In the genomic region with DNA sequence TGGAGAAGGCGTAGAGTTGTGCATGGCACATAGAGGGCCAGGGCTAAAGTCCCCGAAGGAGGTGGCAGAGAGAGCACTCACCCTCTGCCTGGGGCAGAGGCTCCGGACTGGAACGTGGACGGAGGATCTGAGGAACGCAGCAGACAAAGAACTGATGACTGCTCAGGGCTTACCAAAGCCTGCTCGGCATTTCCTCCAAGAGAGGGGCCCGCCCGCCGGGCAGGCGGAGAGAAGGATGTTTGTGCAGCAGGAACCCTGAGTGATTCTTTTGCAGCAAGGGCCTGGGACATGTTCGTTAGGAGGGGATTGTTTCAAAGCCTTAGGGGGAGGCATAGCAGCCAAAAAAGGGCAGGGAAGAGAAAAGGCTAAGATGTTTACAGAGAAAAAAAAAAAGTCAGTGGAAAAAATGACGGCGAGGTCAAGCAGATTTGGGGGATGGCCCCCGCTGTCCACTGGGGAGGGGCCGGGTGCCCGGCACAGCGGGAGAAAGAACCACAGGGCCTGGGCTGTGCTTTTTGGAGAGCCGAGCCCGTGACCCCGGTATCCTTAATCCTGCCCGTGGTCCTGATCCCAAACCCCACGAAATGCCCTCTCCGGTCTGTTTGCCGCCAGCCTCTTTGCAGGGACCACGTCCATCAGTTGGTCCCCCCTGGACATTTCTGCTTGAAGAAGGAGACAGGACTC, we compare ENCODE assay signal across 14 cellular contexts.
DNase-seq lines count a peak whose midpoint lies in the region; ATAC-seq, FAIRE-seq and TF ChIP-seq lines count a peak whose summit lies in the region.
"Had no signal": no experiment of that assay in that cellular context is flagged by ENCODE, and none has a peak within 500 bp of the region (broad histone marks: within the 10 kb centered on the region; RNA-seq: fewer than 3 reads in every experiment).

No MANE protein-coding gene starts in this region.

- H3K9me3 Mint-ChIP-seq in H9, result peaks cover 0 to 3% of the 10 kb centered on the region in 2 experiments; a peak in 2 of 5 replicates
- no peaks in the 10 kb centered on the region for H3K9me3 Mint-ChIP-seq in activated T-cell treated with anti-CD3 and anti-CD28 coated beads, Interleukin-2, amount 50 U/mL, for 24 hours

- H2BK12ac ChIP-seq in H9 (ENCODE audit: insufficient read length, low read depth, low read length), result no peak overlapping the region

- H3K27ac ChIP-seq in H9 (ENCODE audit: insufficient read length, low read depth, low read length) (no peak overlapping the region), left lung (peak overlapping the region in 1 of 2 donors; percentile 33), stomach smooth muscle (ENCODE audit: low read length) (peak overlapping the region; percentile 18)
- H3K27ac ChIP-seq: SK-N-MC had no signal

- H3K27ac Mint-ChIP-seq in H9, result peak overlapping the region in 2 of 3 experiments; percentile 83; a peak in 2 of 7 replicates
- no peak overlapping the region for H3K27ac Mint-ChIP-seq in activated T-cell treated with anti-CD3 and anti-CD28 coated beads, Interleukin-2, amount 50 U/mL, for 24 hours
- H3K27ac Mint-ChIP-seq: activated CD8-positive, alpha-beta T cell treated with anti-CD3 and anti-CD28 coated beads, Interleukin-2, amount 10 ng/mL, durations not matched to agents 7 days and 5 days; B cell had no signal

- no peaks in the 10 kb centered on the region for H3K79me2 ChIP-seq in H9 (ENCODE audit: insufficient read depth, low read length)

- no peak overlapping the region for H2BK5ac ChIP-seq in H9 (ENCODE audit: insufficient read length, low read length)

- H3K36me3 Mint-ChIP-seq in H9 (ENCODE audit: insufficient read depth in 1 of 3, low read depth in 3 of 3), result peaks cover 0 to 8% (median 0%) of the 10 kb centered on the region in 3 experiments; a peak in 3 of 7 replicates
- H3K36me3 Mint-ChIP-seq in activated T-cell treated with anti-CD3 and anti-CD28 coated beads, Interleukin-2, amount 50 U/mL, for 24 hours (ENCODE audit: low read depth), result no peaks in the 10 kb centered on the region

- H3K9ac ChIP-seq in H9 (ENCODE audit: extremely low read depth, insufficient read length, low read length) (no peak overlapping the region), stomach smooth muscle (ENCODE audit: low read length in 2 of 2) (no peak overlapping the region)

- H3K4me1 ChIP-seq in H9 (ENCODE audit: insufficient read depth, low read length) (no peaks in the 10 kb centered on the region), left lung (peaks cover 0 to 6% of the 10 kb centered on the region in 2 donors), stomach smooth muscle (ENCODE audit: control insufficient read depth, insufficient read depth, low read length) (peaks cover 28% of the 10 kb centered on the region)

- no peak overlapping the region for H3K14ac ChIP-seq in H9 (ENCODE audit: insufficient read depth, low read length)

- peaks cover 23 to 51% of the 10 kb centered on the region in 2 experiments for H3K4me1 Mint-ChIP-seq in H9
- no peaks in the 10 kb centered on the region for H3K4me1 Mint-ChIP-seq in activated T-cell treated with anti-CD3 and anti-CD28 coated beads, Interleukin-2, amount 50 U/mL, for 24 hours (ENCODE audit: low read depth)
- H3K4me1 Mint-ChIP-seq: B cell had no signal

- no peak overlapping the region for H3K4me3 Mint-ChIP-seq in H9
- H3K4me3 Mint-ChIP-seq in activated T-cell treated with anti-CD3 and anti-CD28 coated beads, Interleukin-2, amount 50 U/mL, for 24 hours, result no peak overlapping the region
- H3K4me3 Mint-ChIP-seq: activated CD8-positive, alpha-beta T cell treated with anti-CD3 and anti-CD28 coated beads, Interleukin-2, amount 10 ng/mL, durations not matched to agents 7 days and 5 days; B cell had no signal

- H3K4me3 ChIP-seq in bronchial epithelial cell (ENCODE audit: low read depth, low read length) (no peak overlapping the region), left lung (no peak overlapping the region), stomach smooth muscle (ENCODE audit: low read length in 2 of 2) (no peak overlapping the region)
- H3K4me3 ChIP-seq: lung, SK-N-MC had no signal

- no peaks in the 10 kb centered on the region for H3K79me1 ChIP-seq in H9 (ENCODE audit: insufficient read depth, low read depth, low read length, poor library complexity, severe bottlenecking)

- H3K56ac ChIP-seq in H9 (ENCODE audit: insufficient read length, low read depth, low read length), result no peak overlapping the region

- no peak overlapping the region for H3K4ac ChIP-seq in H9 (ENCODE audit: low read depth, low read length)

- DNase-seq in H9 (no peak), bronchial epithelial cell (ENCODE audit: low read depth) (peak; percentile 18), left lung (no peak), SW 1271 (lab: John Stamatoyannopoulos, UW) (no peak)
- no peak for DNase-seq in activated T-cell treated with anti-CD3 and anti-CD28 coated beads, Interleukin-2, amount 50 U/mL, for 24 hours
- DNase-seq: activated CD8-positive, alpha-beta T cell treated with anti-CD3 and anti-CD28 coated beads, Interleukin-2, amount 10 ng/mL, durations not matched to agents 7 days and 5 days; NCI-H2171 treated with DMSO at 0.1 percent for 48 hours had no signal

- H2BK120ac ChIP-seq in H9 (ENCODE audit: low read depth, low read length, poor library complexity, severe bottlenecking), result no peak overlapping the region

- ATAC-seq in left lung (peak; percentile 60), GM19328 (IDR thresholded peaks at IDR 0.05; ENCODE audit: unreplicated experiment) (no peak), GM21423 (IDR thresholded peaks at IDR 0.05; ENCODE audit: unreplicated experiment) (no peak)
- ATAC-seq: activated CD8-positive, alpha-beta T cell treated with anti-CD3 and anti-CD28 coated beads, Interleukin-2, amount 10 ng/mL, durations not matched to agents 7 days and 5 days had no signal

- no peak overlapping the region for H2BK20ac ChIP-seq in H9 (ENCODE audit: low read depth, low read length, poor library complexity, severe bottlenecking)

- H3T11ph ChIP-seq in H9 (ENCODE audit: low read length), result no peak overlapping the region

- H2AK5ac ChIP-seq in H9 (ENCODE audit: insufficient read length, low read length), result no peak overlapping the region

- no CpG with 5 or more reads among the region's 26 CpGs for WGBS in H9 (ENCODE audit: extremely low coverage, insufficient read length, low lambda C conversion rate)

- no peak overlapping the region for H3K4me2 ChIP-seq in H9 (ENCODE audit: insufficient read depth, insufficient read length, low read length)

- peaks cover 26% of the 10 kb centered on the region for H3K27me3 Mint-ChIP-seq in H9 (ENCODE audit: low read depth)
- peaks cover 10% of the 10 kb centered on the region for H3K27me3 Mint-ChIP-seq in activated T-cell treated with anti-CD3 and anti-CD28 coated beads, Interleukin-2, amount 50 U/mL, for 24 hours

- H2BK15ac ChIP-seq in H9 (ENCODE audit: low read depth, low read length), result no peak overlapping the region

- H3K27me3 ChIP-seq in H9 (ENCODE audit: insufficient read depth, low read length), result no peaks in the 10 kb centered on the region
- peaks cover 9% of the 10 kb centered on the region for H3K27me3 ChIP-seq in bronchial epithelial cell (ENCODE audit: control insufficient read depth, insufficient read depth, low read length)
- peaks cover 0 to 71% of the 10 kb centered on the region in 2 donors for H3K27me3 ChIP-seq in left lung
- H3K27me3 ChIP-seq in stomach smooth muscle (ENCODE audit: control insufficient read depth in 1 of 2, insufficient read depth in 2 of 2, low read length in 2 of 2), result no peaks in the 10 kb centered on the region

- H4K8ac ChIP-seq in H9 (replicated peaks; ENCODE audit: insufficient read length, low read depth, low read length), result no peak overlapping the region

- peak overlapping the region; percentile 17 for H3K18ac ChIP-seq in H9 (ENCODE audit: insufficient read length, low read depth, low read length)

- H3K23me2 ChIP-seq in H9 (ENCODE audit: insufficient read length, low read depth, low read length, poor library complexity, severe bottlenecking), result no peaks in the 10 kb centered on the region

- no peak overlapping the region for H2AFZ ChIP-seq in H9 (ENCODE audit: low read length)

- H3K9me3 ChIP-seq in H9 (ENCODE audit: control insufficient read depth, low read depth, low read length) (no peaks in the 10 kb centered on the region), left lung (no peaks in the 10 kb centered on the region), stomach smooth muscle (ENCODE audit: control insufficient read depth in 2 of 2, low read length in 2 of 2) (no peaks in the 10 kb centered on the region)

- no peak for FAIRE-seq in bronchial epithelial cell (lab: Jason Lieb, UNC)
- FAIRE-seq: TTC549 had no signal

- no peak overlapping the region for H4K5ac ChIP-seq in H9 (ENCODE audit: insufficient read length, low read depth, low read length)

- H3K23ac ChIP-seq in H9 (ENCODE audit: insufficient read length, low read depth, low read length), result no peak overlapping the region

- H3K36me3 ChIP-seq in bronchial epithelial cell (ENCODE audit: control insufficient read depth, insufficient read depth, low read length) (no peaks in the 10 kb centered on the region), left lung (no peaks in the 10 kb centered on the region), stomach smooth muscle (ENCODE audit: control insufficient read depth in 2 of 2, insufficient read depth in 2 of 2, low read length in 2 of 2) (no peaks in the 10 kb centered on the region)

- no peaks in the 10 kb centered on the region for H4K20me1 ChIP-seq in H9 (ENCODE audit: control insufficient read depth, insufficient read depth, insufficient read length)

- intact Hi-C loops in left lung (cut with DNase I), result no loop called here

- TF ChIP-seq CTCF in H9 (conservative IDR thresholded peaks at IDR 0.05) (no peak), bronchial epithelial cell (IDR thresholded peaks at IDR 0.05; ENCODE audit: insufficient read depth, low read length, severe bottlenecking) (no peak), left lung (IDR thresholded peaks at IDR 0.05) (no peak)

- no peak overlapping the region for H4K91ac ChIP-seq in H9 (ENCODE audit: insufficient read length, low read depth, low read length)
